1 cellular context compared by ENCODE assay signal in the genomic region with DNA sequence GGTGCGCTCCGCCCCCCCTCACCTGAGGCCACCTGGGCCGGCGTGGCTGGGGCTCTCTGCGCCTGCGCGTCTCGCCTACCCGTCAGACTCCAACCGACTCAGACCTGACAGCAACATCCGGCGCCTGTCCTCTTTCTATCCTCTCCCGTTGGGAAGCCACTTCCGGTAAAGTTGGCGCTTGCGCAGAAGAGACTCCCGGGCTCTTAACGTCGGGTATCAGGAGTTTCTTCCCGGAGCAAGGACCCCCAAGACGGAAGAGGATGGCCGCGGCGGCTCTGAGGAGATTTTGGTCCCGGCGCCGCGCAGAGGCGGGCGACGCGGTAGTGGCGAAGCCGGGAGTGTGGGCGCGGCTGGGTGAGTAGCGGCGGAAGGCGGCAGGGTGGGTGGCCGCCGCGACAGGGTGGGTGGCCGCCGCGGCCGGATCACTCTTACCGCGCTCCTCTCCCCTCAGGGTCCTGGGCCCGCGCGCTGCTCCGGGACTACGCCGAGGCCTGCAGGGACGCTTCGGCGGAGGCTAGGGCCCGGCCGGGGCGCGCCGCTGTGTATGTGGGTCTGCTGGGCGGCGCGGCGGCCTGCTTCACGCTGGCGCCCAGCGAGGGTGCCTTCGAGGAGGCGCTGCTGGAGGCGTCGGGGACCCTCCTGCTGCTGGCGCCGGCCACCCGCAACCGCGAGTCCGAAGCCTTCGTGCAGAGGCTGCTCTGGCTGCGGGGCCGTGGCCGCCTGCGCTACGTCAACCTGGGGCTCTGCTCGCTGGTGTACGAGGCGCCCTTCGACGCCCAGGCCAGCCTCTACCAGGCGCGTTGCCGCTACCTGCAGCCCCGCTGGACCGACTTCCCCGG.
TF ChIP-seq lines count a peak whose summit lies in the region.

A gene (plus strand): TSS at position 249 of the 839 bp plus-strand sequence. CDS start 12 bp downstream, at position 261.
A gene (minus strand): TSS at position 77 of the 839 bp plus-strand sequence. CDS start 229 bp downstream, outside the sequence.

TF ChIP-seq in HepG2, 621 proteins besides CTCF, POLR2A, EP300 and RAD21 (continued from another document and continues in another):
- TF ChIP-seq, protein P1, sequence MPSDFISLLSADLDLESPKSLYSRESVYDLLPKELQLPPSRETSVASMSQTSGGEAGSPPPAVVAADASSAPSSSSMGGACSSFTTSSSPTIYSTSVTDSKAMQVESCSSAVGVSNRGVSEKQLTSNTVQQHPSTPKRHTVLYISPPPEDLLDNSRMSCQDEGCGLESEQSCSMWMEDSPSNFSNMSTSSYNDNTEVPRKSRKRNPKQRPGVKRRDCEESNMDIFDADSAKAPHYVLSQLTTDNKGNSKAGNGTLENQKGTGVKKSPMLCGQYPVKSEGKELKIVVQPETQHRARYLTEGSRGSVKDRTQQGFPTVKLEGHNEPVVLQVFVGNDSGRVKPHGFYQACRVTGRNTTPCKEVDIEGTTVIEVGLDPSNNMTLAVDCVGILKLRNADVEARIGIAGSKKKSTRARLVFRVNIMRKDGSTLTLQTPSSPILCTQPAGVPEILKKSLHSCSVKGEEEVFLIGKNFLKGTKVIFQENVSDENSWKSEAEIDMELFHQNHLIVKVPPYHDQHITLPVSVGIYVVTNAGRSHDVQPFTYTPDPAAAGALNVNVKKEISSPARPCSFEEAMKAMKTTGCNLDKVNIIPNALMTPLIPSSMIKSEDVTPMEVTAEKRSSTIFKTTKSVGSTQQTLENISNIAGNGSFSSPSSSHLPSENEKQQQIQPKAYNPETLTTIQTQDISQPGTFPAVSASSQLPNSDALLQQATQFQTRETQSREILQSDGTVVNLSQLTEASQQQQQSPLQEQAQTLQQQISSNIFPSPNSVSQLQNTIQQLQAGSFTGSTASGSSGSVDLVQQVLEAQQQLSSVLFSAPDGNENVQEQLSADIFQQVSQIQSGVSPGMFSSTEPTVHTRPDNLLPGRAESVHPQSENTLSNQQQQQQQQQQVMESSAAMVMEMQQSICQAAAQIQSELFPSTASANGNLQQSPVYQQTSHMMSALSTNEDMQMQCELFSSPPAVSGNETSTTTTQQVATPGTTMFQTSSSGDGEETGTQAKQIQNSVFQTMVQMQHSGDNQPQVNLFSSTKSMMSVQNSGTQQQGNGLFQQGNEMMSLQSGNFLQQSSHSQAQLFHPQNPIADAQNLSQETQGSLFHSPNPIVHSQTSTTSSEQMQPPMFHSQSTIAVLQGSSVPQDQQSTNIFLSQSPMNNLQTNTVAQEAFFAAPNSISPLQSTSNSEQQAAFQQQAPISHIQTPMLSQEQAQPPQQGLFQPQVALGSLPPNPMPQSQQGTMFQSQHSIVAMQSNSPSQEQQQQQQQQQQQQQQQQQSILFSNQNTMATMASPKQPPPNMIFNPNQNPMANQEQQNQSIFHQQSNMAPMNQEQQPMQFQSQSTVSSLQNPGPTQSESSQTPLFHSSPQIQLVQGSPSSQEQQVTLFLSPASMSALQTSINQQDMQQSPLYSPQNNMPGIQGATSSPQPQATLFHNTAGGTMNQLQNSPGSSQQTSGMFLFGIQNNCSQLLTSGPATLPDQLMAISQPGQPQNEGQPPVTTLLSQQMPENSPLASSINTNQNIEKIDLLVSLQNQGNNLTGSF (CRISPR knock-in tag; IDR thresholded peaks at IDR 0.05), result no peak
- TF ChIP-seq CCAR2 (optimal IDR thresholded peaks at IDR 0.05; ENCODE audit: low read depth, low read length) (peak; percentile 90), AHR (CRISPR knock-in tag; IDR thresholded peaks at IDR 0.05) (no peak), JARID2 (CRISPR knock-in tag; IDR thresholded peaks at IDR 0.05; ENCODE audit: insufficient replicate concordance) (no peak), PAWR (CRISPR knock-in tag; IDR thresholded peaks at IDR 0.05; ENCODE audit: borderline replicate concordance) (no peak), ZNF674 (CRISPR knock-in tag; IDR thresholded peaks at IDR 0.05; ENCODE audit: low read depth) (no peak), NFATC3 (CRISPR knock-in tag; IDR thresholded peaks at IDR 0.05) (0 out of 2 replicates have a peak, but pooled peaks have one; percentile 57), SPEN (CRISPR knock-in tag; IDR thresholded peaks at IDR 0.05; ENCODE audit: low read depth) (peak; percentile 90; the same call in 1 of the 2 replicates), FOXK1 (CRISPR knock-in tag; IDR thresholded peaks at IDR 0.05; ENCODE audit: borderline replicate concordance, low read depth) (peak; percentile 99), ZNF780A (CRISPR knock-in tag; IDR thresholded peaks at IDR 0.05) (no peak), NR2F1 (CRISPR knock-in tag; IDR thresholded peaks at IDR 0.05) (no peak), ZNF350 (CRISPR knock-in tag; IDR thresholded peaks at IDR 0.05; ENCODE audit: borderline replicate concordance, low read depth) (peak; percentile 83; the same call in 1 of the 2 replicates), SOX6 (IDR thresholded peaks at IDR 0.05) (no peak), SOX6 (CRISPR knock-in tag; IDR thresholded peaks at IDR 0.05) (no peak), ZNF33A (CRISPR knock-in tag; IDR thresholded peaks at IDR 0.05; ENCODE audit: borderline replicate concordance) (no peak; the same call in 1 of the 2 replicates), ZNF672 (CRISPR knock-in tag; IDR thresholded peaks at IDR 0.05) (no peak), RELA (CRISPR knock-in tag; IDR thresholded peaks at IDR 0.05) (no peak), ZMYM4 (CRISPR knock-in tag; IDR thresholded peaks at IDR 0.05) (no peak; the same call in 1 of the 2 replicates), ZNF335 (CRISPR knock-in tag; IDR thresholded peaks at IDR 0.05) (peak; percentile 63; the same call in 1 of the 2 replicates), ZNF558 (CRISPR knock-in tag; IDR thresholded peaks at IDR 0.05; ENCODE audit: borderline replicate concordance) (no peak), ARID2 (CRISPR knock-in tag; IDR thresholded peaks at IDR 0.05; ENCODE audit: borderline replicate concordance) (0 out of 2 replicates have a peak, but pooled peaks have one; percentile 66), RXRB (CRISPR knock-in tag; IDR thresholded peaks at IDR 0.05; ENCODE audit: borderline replicate concordance) (peak; percentile 60; the same call in 1 of the 2 replicates), NFE2 (CRISPR knock-in tag; IDR thresholded peaks at IDR 0.05) (no peak), ZNF496 (CRISPR knock-in tag; IDR thresholded peaks at IDR 0.05; ENCODE audit: insufficient replicate concordance) (no peak), ZNF616 (CRISPR knock-in tag; IDR thresholded peaks at IDR 0.05; ENCODE audit: low read depth) (peak; percentile 9; the same call in 1 of the 2 replicates)
- TF ChIP-seq, protein P2, sequence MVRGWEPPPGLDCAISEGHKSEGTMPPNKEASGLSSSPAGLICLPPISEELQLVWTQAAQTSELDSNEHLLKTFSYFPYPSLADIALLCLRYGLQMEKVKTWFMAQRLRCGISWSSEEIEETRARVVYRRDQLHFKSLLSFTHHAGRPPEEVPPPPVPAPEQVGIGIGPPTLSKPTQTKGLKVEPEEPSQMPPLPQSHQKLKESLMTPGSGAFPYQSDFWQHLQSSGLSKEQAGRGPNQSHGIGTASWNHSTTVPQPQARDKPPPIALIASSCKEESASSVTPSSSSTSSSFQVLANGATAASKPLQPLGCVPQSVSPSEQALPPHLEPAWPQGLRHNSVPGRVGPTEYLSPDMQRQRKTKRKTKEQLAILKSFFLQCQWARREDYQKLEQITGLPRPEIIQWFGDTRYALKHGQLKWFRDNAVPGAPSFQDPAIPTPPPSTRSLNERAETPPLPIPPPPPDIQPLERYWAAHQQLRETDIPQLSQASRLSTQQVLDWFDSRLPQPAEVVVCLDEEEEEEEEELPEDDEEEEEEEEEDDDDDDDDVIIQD (CRISPR knock-in tag; IDR thresholded peaks at IDR 0.05; ENCODE audit: low read depth), result no peak
- TF ChIP-seq, protein P3, sequence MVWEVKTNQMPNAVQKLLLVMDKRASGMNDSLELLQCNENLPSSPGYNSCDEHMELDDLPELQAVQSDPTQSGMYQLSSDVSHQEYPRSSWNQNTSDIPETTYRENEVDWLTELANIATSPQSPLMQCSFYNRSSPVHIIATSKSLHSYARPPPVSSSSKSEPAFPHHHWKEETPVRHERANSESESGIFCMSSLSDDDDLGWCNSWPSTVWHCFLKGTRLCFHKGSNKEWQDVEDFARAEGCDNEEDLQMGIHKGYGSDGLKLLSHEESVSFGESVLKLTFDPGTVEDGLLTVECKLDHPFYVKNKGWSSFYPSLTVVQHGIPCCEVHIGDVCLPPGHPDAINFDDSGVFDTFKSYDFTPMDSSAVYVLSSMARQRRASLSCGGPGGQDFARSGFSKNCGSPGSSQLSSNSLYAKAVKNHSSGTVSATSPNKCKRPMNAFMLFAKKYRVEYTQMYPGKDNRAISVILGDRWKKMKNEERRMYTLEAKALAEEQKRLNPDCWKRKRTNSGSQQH (CRISPR knock-in tag; IDR thresholded peaks at IDR 0.05; ENCODE audit: low read depth), result peak; percentile 89; the same call in 1 of the 2 replicates
- TF ChIP-seq, protein P4, sequence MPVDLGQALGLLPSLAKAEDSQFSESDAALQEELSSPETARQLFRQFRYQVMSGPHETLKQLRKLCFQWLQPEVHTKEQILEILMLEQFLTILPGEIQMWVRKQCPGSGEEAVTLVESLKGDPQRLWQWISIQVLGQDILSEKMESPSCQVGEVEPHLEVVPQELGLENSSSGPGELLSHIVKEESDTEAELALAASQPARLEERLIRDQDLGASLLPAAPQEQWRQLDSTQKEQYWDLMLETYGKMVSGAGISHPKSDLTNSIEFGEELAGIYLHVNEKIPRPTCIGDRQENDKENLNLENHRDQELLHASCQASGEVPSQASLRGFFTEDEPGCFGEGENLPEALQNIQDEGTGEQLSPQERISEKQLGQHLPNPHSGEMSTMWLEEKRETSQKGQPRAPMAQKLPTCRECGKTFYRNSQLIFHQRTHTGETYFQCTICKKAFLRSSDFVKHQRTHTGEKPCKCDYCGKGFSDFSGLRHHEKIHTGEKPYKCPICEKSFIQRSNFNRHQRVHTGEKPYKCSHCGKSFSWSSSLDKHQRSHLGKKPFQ (CRISPR knock-in tag; IDR thresholded peaks at IDR 0.05; ENCODE audit: insufficient replicate concordance), result no peak
- TF ChIP-seq, protein P5, sequence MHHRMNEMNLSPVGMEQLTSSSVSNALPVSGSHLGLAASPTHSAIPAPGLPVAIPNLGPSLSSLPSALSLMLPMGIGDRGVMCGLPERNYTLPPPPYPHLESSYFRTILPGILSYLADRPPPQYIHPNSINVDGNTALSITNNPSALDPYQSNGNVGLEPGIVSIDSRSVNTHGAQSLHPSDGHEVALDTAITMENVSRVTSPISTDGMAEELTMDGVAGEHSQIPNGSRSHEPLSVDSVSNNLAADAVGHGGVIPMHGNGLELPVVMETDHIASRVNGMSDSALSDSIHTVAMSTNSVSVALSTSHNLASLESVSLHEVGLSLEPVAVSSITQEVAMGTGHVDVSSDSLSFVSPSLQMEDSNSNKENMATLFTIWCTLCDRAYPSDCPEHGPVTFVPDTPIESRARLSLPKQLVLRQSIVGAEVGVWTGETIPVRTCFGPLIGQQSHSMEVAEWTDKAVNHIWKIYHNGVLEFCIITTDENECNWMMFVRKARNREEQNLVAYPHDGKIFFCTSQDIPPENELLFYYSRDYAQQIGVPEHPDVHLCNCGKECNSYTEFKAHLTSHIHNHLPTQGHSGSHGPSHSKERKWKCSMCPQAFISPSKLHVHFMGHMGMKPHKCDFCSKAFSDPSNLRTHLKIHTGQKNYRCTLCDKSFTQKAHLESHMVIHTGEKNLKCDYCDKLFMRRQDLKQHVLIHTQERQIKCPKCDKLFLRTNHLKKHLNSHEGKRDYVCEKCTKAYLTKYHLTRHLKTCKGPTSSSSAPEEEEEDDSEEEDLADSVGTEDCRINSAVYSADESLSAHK (CRISPR knock-in tag; IDR thresholded peaks at IDR 0.05; ENCODE audit: borderline replicate concordance), result no peak
- TF ChIP-seq, protein P6, sequence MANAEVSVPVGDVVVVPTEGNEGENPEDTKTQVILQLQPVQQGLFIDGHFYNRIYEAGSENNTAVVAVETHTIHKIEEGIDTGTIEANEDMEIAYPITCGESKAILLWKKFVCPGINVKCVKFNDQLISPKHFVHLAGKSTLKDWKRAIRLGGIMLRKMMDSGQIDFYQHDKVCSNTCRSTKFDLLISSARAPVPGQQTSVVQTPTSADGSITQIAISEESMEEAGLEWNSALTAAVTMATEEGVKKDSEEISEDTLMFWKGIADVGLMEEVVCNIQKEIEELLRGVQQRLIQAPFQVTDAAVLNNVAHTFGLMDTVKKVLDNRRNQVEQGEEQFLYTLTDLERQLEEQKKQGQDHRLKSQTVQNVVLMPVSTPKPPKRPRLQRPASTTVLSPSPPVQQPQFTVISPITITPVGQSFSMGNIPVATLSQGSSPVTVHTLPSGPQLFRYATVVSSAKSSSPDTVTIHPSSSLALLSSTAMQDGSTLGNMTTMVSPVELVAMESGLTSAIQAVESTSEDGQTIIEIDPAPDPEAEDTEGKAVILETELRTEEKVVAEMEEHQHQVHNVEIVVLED (CRISPR knock-in tag; IDR thresholded peaks at IDR 0.05; ENCODE audit: borderline replicate concordance), result peak; percentile 72; the same call in 1 of the 2 replicates
- TF ChIP-seq, protein P7, sequence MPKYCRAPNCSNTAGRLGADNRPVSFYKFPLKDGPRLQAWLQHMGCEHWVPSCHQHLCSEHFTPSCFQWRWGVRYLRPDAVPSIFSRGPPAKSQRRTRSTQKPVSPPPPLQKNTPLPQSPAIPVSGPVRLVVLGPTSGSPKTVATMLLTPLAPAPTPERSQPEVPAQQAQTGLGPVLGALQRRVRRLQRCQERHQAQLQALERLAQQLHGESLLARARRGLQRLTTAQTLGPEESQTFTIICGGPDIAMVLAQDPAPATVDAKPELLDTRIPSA (CRISPR knock-in tag; IDR thresholded peaks at IDR 0.05; ENCODE audit: borderline replicate concordance), result no peak
- TF ChIP-seq, protein P8, sequence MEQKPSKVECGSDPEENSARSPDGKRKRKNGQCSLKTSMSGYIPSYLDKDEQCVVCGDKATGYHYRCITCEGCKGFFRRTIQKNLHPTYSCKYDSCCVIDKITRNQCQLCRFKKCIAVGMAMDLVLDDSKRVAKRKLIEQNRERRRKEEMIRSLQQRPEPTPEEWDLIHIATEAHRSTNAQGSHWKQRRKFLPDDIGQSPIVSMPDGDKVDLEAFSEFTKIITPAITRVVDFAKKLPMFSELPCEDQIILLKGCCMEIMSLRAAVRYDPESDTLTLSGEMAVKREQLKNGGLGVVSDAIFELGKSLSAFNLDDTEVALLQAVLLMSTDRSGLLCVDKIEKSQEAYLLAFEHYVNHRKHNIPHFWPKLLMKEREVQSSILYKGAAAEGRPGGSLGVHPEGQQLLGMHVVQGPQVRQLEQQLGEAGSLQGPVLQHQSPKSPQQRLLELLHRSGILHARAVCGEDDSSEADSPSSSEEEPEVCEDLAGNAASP (CRISPR knock-in tag; IDR thresholded peaks at IDR 0.05; ENCODE audit: borderline replicate concordance), result no peak
- TF ChIP-seq, protein P9, sequence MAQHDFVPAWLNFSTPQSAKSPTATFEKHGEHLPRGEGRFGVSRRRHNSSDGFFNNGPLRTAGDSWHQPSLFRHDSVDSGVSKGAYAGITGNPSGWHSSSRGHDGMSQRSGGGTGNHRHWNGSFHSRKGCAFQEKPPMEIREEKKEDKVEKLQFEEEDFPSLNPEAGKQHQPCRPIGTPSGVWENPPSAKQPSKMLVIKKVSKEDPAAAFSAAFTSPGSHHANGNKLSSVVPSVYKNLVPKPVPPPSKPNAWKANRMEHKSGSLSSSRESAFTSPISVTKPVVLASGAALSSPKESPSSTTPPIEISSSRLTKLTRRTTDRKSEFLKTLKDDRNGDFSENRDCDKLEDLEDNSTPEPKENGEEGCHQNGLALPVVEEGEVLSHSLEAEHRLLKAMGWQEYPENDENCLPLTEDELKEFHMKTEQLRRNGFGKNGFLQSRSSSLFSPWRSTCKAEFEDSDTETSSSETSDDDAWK (CRISPR knock-in tag; IDR thresholded peaks at IDR 0.05), result no peak
- TF ChIP-seq, protein P10, sequence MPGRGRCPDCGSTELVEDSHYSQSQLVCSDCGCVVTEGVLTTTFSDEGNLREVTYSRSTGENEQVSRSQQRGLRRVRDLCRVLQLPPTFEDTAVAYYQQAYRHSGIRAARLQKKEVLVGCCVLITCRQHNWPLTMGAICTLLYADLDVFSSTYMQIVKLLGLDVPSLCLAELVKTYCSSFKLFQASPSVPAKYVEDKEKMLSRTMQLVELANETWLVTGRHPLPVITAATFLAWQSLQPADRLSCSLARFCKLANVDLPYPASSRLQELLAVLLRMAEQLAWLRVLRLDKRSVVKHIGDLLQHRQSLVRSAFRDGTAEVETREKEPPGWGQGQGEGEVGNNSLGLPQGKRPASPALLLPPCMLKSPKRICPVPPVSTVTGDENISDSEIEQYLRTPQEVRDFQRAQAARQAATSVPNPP (CRISPR knock-in tag; IDR thresholded peaks at IDR 0.05), result peak; percentile 33; the same call in 1 of the 2 replicates
